28 cellular contexts compared by ENCODE assay signal in the genomic region with DNA sequence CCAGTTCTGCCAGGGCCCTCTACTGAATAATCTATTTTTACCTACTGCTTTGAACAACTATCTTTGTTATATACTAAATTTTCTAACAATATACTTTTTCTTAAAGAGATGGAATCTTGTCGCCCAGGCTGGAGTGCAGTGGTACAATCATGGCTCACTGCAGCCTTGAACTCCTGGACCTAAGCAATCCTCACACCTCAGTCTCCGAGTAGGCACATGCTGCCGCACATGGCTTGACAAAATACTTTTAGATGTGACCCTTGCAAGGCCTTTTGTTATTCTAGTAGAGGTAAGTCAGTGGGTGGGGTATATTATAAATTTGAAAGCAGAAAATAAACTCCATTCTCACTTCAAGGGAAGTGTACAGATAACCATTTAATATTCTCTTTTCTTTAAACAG.
"Had no signal": no experiment of that assay in that cellular context is flagged by ENCODE, and none has a peak within 500 bp of the region (broad histone marks: within the 10 kb centered on the region; RNA-seq: fewer than 3 reads in every experiment).

No MANE protein-coding gene starts in this region.

- H3K4me3 ChIP-seq: stomach, suprapubic skin, testis, thoracic aorta, thyroid gland, tibial artery, tibial nerve, transverse colon, upper lobe of left lung, upper lobe of right lung, uterus, vagina had no signal

- H3K4me3 Mint-ChIP-seq: stimulated activated memory B cell treated with anti-CD40 and anti-IgM and Interleukin-4, amounts not matched to agents 10 μg/mL and 1 μg/mL and 100 μg/mL, for 72 hours; stimulated activated naive B cell treated with anti-CD40 and anti-IgM and Interleukin-4, amounts not matched to agents 10 μg/mL and 1 μg/mL and 100 μg/mL, for 72 hours; stimulated activated naive CD8-positive, alpha-beta T cell treated with anti-CD3 and anti-CD28 coated beads, Interleukin-15, amount 100 ng/mL, for 72 hours; stimulated activated naive CD8-positive, alpha-beta T cell treated with anti-CD3 and anti-CD28 coated beads, Interleukin-15, Interleukin-2, amounts not matched to agents 100 ng/mL and 50 ng/mL, for 24 hours; type B pancreatic cell had no signal

- H3K27ac Mint-ChIP-seq: stimulated activated memory B cell treated with anti-CD40 and anti-IgM and Interleukin-4, amounts not matched to agents 10 μg/mL and 1 μg/mL and 100 μg/mL, for 72 hours; stimulated activated naive B cell treated with anti-CD40 and anti-IgM and Interleukin-4, amounts not matched to agents 10 μg/mL and 1 μg/mL and 100 μg/mL, for 72 hours; stimulated activated naive CD8-positive, alpha-beta T cell treated with anti-CD3 and anti-CD28 coated beads, Interleukin-15, amount 100 ng/mL, for 72 hours; stimulated activated naive CD8-positive, alpha-beta T cell treated with anti-CD3 and anti-CD28 coated beads, Interleukin-15, Interleukin-2, amounts not matched to agents 100 ng/mL and 50 ng/mL, for 24 hours; type B pancreatic cell had no signal

- H3K9me3 ChIP-seq: stomach, suprapubic skin, testis, thoracic aorta, thyroid gland, tibial artery, tibial nerve, transverse colon, upper lobe of left lung, upper lobe of right lung, uterus, vagina had no signal

- FAIRE-seq: urothelium cell line had no signal

- DNase-seq: stimulated activated CD4-positive, alpha-beta T cell treated with anti-CD3 and anti-CD28 coated beads, Interleukin-2, amount 100 ng/mL, for 48 hours; stimulated activated CD4-positive, alpha-beta T cell treated with anti-CD3 and anti-CD28 coated beads, Interleukin-4, amount 100 ng/mL, for 1 hour; stimulated activated CD4-positive, alpha-beta T cell treated with anti-CD3 and anti-CD28 coated beads, Interleukin-4, amount 100 ng/mL, for 24 hours; stimulated activated CD4-positive, alpha-beta T cell treated with anti-CD3 and anti-CD28 coated beads, Interleukin-4, amount 100 ng/mL, for 4 hours; stimulated activated CD8-positive, alpha-beta memory T cell treated with anti-CD3 and anti-CD28 coated beads, Interleukin-4, amount 100 ng/mL, for 48 hours; stimulated activated naive B cell treated with anti-CD40 and anti-IgM and Interleukin-4, amounts not matched to agents 10 μg/mL and 1 μg/mL and 100 μg/mL, for 72 hours; stimulated activated naive CD4-positive, alpha-beta T cell; stimulated activated naive CD4-positive, alpha-beta T cell treated with Interleukin-2 at 50 U/mL for 16 hours; stimulated activated naive CD8-positive, alpha-beta T cell treated with anti-CD3 and anti-CD28 coated beads, Interleukin-15, amount 100 ng/mL, for 72 hours; stimulated activated naive CD8-positive, alpha-beta T cell treated with anti-CD3 and anti-CD28 coated beads, Interleukin-15, Interleukin-2, amounts not matched to agents 100 U/mL and 50 U/mL, for 24 hours; stomach; substantia nigra; testis; thyroid gland; tibial artery; transverse colon; trophoblast cell; upper lobe of left lung; upper lobe of right lung; uterus had no signal

- H3K27me3 ChIP-seq: suprapubic skin, testis, thyroid gland, tibial artery, tibial nerve, transverse colon, upper lobe of left lung, upper lobe of right lung, uterus, vagina had no signal

- H3K27ac ChIP-seq: stomach, suprapubic skin, testis, thoracic aorta, thyroid gland, tibial artery, tibial nerve, upper lobe of left lung, upper lobe of right lung, uterus, vagina had no signal

- H3K4me1 Mint-ChIP-seq: stimulated activated memory B cell treated with anti-CD40 and anti-IgM and Interleukin-4, amounts not matched to agents 10 μg/mL and 1 μg/mL and 100 μg/mL, for 72 hours; stimulated activated naive CD8-positive, alpha-beta T cell treated with anti-CD3 and anti-CD28 coated beads, Interleukin-15, amount 100 ng/mL, for 72 hours had no signal

- ATAC-seq: stimulated activated memory B cell treated with anti-CD40 and anti-IgM and Interleukin-4, amounts not matched to agents 10 μg/mL and 1 μg/mL and 100 μg/mL, for 72 hours; stimulated activated naive B cell treated with anti-CD40 and anti-IgM and Interleukin-4, amounts not matched to agents 10 μg/mL and 1 μg/mL and 100 μg/mL, for 72 hours; stimulated activated naive CD8-positive, alpha-beta T cell treated with anti-CD3 and anti-CD28 coated beads, Interleukin-15, amount 100 ng/mL, for 72 hours; upper lobe of right lung had no signal

- H3K9me3 Mint-ChIP-seq: stimulated activated memory B cell treated with anti-CD40 and anti-IgM and Interleukin-4, amounts not matched to agents 10 μg/mL and 1 μg/mL and 100 μg/mL, for 72 hours; stimulated activated naive CD8-positive, alpha-beta T cell treated with anti-CD3 and anti-CD28 coated beads, Interleukin-15, Interleukin-2, amounts not matched to agents 100 ng/mL and 50 ng/mL, for 24 hours had no signal

- H3K36me3 ChIP-seq: stomach, suprapubic skin, thoracic aorta, thyroid gland, tibial artery, tibial nerve, transverse colon, upper lobe of left lung, upper lobe of right lung, uterus, vagina had no signal

- H3K36me3 Mint-ChIP-seq: stimulated activated memory B cell treated with anti-CD40 and anti-IgM and Interleukin-4, amounts not matched to agents 10 μg/mL and 1 μg/mL and 100 μg/mL, for 72 hours; stimulated activated naive B cell treated with anti-CD40 and anti-IgM and Interleukin-4, amounts not matched to agents 10 μg/mL and 1 μg/mL and 100 μg/mL, for 72 hours had no signal

- H3K4me1 ChIP-seq: suprapubic skin, testis, tibial artery, tibial nerve, upper lobe of right lung, uterus, vagina had no signal
